In genomic region chr1:56576880-56577858, GRCh38 we compare ENCODE assay signal across 8 cellular contexts. TPM values are rescaled to one million over a fixed set of nuclear protein-coding genes. Genes with fewer than 3 reads are reported as not detected.
DNase-seq lines count a peak whose midpoint lies in the region; ATAC-seq and TF ChIP-seq lines count a peak whose summit lies in the region.

No MANE protein-coding gene starts in this region.

- peak overlapping the region; percentile 95 for H3K4me2 ChIP-seq in BLaER1

- no peaks in the 10 kb centered on the region; the same call in 1 of the 2 replicates for H4K20me1 ChIP-seq in BLaER1

- H3K9me3 ChIP-seq in BLaER1 (no peaks in the 10 kb centered on the region), HUES64 (ENCODE audit: insufficient read depth, low read depth, low read length) (no peaks in the 10 kb centered on the region), body of pancreas (no peaks in the 10 kb centered on the region), thymus (ENCODE audit: control insufficient read depth) (no peaks in the 10 kb centered on the region)

- no peaks in the 10 kb centered on the region for H3K27me3 ChIP-seq in BLaER1
- H3K27me3 ChIP-seq in HUES64 (ENCODE audit: insufficient read depth, low read length): no peaks in the 10 kb centered on the region
- no peaks in the 10 kb centered on the region for H3K27me3 ChIP-seq in body of pancreas
- no peaks in the 10 kb centered on the region for H3K27me3 ChIP-seq in thymus (ENCODE audit: control insufficient read depth, insufficient read depth)

- WGBS in HUES64: 0% methylated on average over 4 of the region's 4 CpGs
- WGBS in body of pancreas, 2 donors: 13 to 17% methylated on average over 4 of the region's 4 CpGs
- 49% methylated on average over 4 of the region's 4 CpGs for WGBS in thymus

- H3K27ac ChIP-seq in BLaER1: no peak overlapping the region
- peak overlapping the region; percentile 22; the same call in 1 of the 2 replicates for H3K27ac ChIP-seq in HUES64 (ENCODE audit: low read depth, low read length)
- H3K27ac ChIP-seq in body of pancreas: peak overlapping the region; percentile 83 to 95 (median 92)
- H3K27ac ChIP-seq in thymus (ENCODE audit: low read depth): peak overlapping the region; percentile 31

- H3K9ac ChIP-seq in BLaER1: no peak overlapping the region
- H3K9ac ChIP-seq in HUES64 (ENCODE audit: low read depth, low read length): peak overlapping the region; percentile 93

- H3K36me3 ChIP-seq in BLaER1 (no peaks in the 10 kb centered on the region), HUES64 (ENCODE audit: insufficient read depth, low read length) (no peaks in the 10 kb centered on the region), body of pancreas (replicated peaks in 1 of 2; ENCODE audit: insufficient read depth in 1 of 2, low read depth in 2 of 2) (no peaks in the 10 kb centered on the region), thymus (ENCODE audit: control insufficient read depth, insufficient read depth) (no peaks in the 10 kb centered on the region)

- peak in 4 of 7 experiments; percentile 34 to 41 (median 38) for TF ChIP-seq CTCF in body of pancreas (IDR thresholded peaks at IDR 0.05)

- DNase-seq in body of pancreas (peak in 3 of 4 donors; percentile 17 to 23 (median 19)), left colon (no peak), NCI-H1105 (lab: John Stamatoyannopoulos, UW) (no peak)

- TF ChIP-seq POLR2A in body of pancreas (IDR thresholded peaks at IDR 0.05): no peak

- intact Hi-C loops in body of pancreas (cut with DNase I): loop anchor here (10.0 kb wide), 2 partner anchors 52 to 172 kb away; no protein-coding TSS in a partner anchor
- intact Hi-C loops in left colon (cut with DNase I, micrococcal nuclease): no loop called here

- ATAC-seq in body of pancreas (no peak), left colon (peak; percentile 18), HG03108 (IDR thresholded peaks at IDR 0.05; ENCODE audit: unreplicated experiment) (no peak), HG02938 (IDR thresholded peaks at IDR 0.05; ENCODE audit: unreplicated experiment) (no peak)

- H3K4me3 ChIP-seq in BLaER1 (peak overlapping the region; percentile 88; the same call in 1 of the 2 replicates), HUES64 (ENCODE audit: low read length) (peak overlapping the region; percentile 96), body of pancreas (peak overlapping the region; percentile 84 to 91), thymus (ENCODE audit: low read length) (peak overlapping the region; percentile 91)

- H3K4me1 ChIP-seq in BLaER1 (peaks cover 40% of the 10 kb centered on the region), HUES64 (ENCODE audit: insufficient read depth, low read length) (peaks cover 50% of the 10 kb centered on the region), body of pancreas (peaks cover 61% of the 10 kb centered on the region), thymus (ENCODE audit: control insufficient read depth, insufficient read depth, low read length) (peaks cover 6% of the 10 kb centered on the region)

RNA-seq across cellular contexts. Expression of gene PLPP3, which starts 2.2 kb away (rescaled TPM):
- 21.5 TPM for polyA plus RNA-seq in HUES64 (2013, experiment 1 of 2)
- 23.1 TPM for polyA plus RNA-seq in HUES64 (2013, experiment 2 of 2)
- 10 to 100 TPM; 35.8 to 52.7 TPM for total RNA-seq in body of pancreas
- total RNA-seq in left colon: 10 to 100 TPM; 29.8 to 46.5 TPM
- 31.3 TPM for polyA plus RNA-seq in thymus

Comparison
In these comparisons a context has a peak if more than half of its experiments do, and no peak if none do; other contexts are left out.
1. DNase-seq: peak in body of pancreas (3 of 4); none in left colon (0 of 2) and NCI-H1105 (single experiment).
2. Peak in every context shown above with its lines, with median percentiles within 50 percentile points of each other: H3K4me3 ChIP-seq.